25 cellular contexts compared by ENCODE assay signal in the genomic region with DNA sequence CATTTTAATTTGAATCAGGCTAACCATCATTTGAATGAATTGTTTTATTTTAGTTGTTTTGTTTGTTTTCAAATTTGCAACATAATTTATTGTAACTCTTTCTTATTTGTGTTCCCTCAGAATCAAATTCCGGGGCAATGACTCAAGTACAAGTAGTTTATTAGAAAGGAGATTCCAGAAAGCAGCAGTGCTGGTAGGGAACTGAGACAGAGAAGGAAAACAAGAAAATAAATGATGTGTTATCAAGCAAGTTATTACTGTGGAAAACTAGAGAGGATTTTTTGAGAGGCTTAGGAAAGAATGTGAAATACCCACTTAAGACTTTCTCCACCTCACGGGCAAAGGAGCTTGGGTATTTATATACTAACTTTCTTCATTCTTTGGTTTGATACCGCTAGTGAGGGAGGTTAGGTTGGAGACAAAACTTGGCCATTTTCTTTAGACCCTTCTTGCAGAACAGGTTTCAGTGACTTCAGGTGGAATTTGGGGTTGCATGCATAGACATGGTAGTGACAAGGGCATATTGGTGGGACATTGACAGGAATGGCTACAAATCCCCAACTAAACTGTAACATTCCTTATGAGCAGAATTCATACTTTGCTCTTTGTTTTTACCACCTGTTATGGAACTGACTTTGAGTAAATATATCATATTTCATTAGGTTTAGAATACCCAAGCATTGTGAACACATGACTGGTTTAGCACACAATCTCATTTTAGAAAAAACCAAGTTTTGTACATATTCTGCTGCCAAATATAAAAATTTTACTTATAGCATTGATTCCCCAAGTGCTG.
"Had no signal": no experiment of that assay in that cellular context is flagged by ENCODE, and none has a peak within 500 bp of the region (broad histone marks: within the 10 kb centered on the region; RNA-seq: fewer than 3 reads in every experiment).

No MANE protein-coding gene starts in this region.

- H3K36me3 Mint-ChIP-seq: neural progenitor cell had no signal

- DNase-seq: dermis blood vessel endothelial cell; effector memory CD4-positive, alpha-beta T cell; foreskin melanocyte; glutamatergic neuron; heart right ventricle; hippocampal formation; left cardiac atrium; left lung; mesendoderm; midbrain; naive thymus-derived CD4-positive, alpha-beta T cell; right lobe of liver; small intestine; stimulated activated CD4-positive, alpha-beta T cell treated with anti-CD3 and anti-CD28 coated beads, Interleukin-15, amount 100 ng/mL, for 24 hours; stimulated activated CD4-positive, alpha-beta T cell treated with anti-CD3 and anti-CD28 coated beads, Interleukin-2, amount 100 ng/mL, for 48 hours; stimulated activated CD8-positive, alpha-beta memory T cell treated with anti-CD3 and anti-CD28 coated beads, Interleukin-4, amount 100 ng/mL, for 48 hours; stimulated activated naive CD4-positive, alpha-beta T cell; stimulated activated naive CD8-positive, alpha-beta T cell treated with anti-CD3 and anti-CD28 coated beads, Interleukin-15, amount 100 ng/mL, for 72 hours; transverse colon had no signal

- H3K4me1 Mint-ChIP-seq: naive thymus-derived CD4-positive, alpha-beta T cell; neural progenitor cell; stimulated activated naive CD8-positive, alpha-beta T cell treated with anti-CD3 and anti-CD28 coated beads, Interleukin-15, amount 100 ng/mL, for 72 hours had no signal

- H3K4me3 Mint-ChIP-seq: naive thymus-derived CD4-positive, alpha-beta T cell; nephron; neural progenitor cell; stimulated activated naive CD8-positive, alpha-beta T cell treated with anti-CD3 and anti-CD28 coated beads, Interleukin-15, amount 100 ng/mL, for 72 hours had no signal

- ATAC-seq: heart right ventricle; left cardiac atrium; left lung; naive thymus-derived CD4-positive, alpha-beta T cell; right lobe of liver; stimulated activated naive CD8-positive, alpha-beta T cell treated with anti-CD3 and anti-CD28 coated beads, Interleukin-15, amount 100 ng/mL, for 72 hours had no signal

- H3K4me3 ChIP-seq: coronary artery, esophagus muscularis mucosa, heart right ventricle, left lung, neural progenitor cell, right lobe of liver, suprapubic skin, transverse colon had no signal

- H3K27me3 Mint-ChIP-seq: naive thymus-derived CD4-positive, alpha-beta T cell; progenitor cell of endocrine pancreas; stimulated activated naive CD8-positive, alpha-beta T cell treated with anti-CD3 and anti-CD28 coated beads, Interleukin-15, amount 100 ng/mL, for 72 hours had no signal
